ENCODE assay signal across 28 cellular contexts in the genomic region with DNA sequence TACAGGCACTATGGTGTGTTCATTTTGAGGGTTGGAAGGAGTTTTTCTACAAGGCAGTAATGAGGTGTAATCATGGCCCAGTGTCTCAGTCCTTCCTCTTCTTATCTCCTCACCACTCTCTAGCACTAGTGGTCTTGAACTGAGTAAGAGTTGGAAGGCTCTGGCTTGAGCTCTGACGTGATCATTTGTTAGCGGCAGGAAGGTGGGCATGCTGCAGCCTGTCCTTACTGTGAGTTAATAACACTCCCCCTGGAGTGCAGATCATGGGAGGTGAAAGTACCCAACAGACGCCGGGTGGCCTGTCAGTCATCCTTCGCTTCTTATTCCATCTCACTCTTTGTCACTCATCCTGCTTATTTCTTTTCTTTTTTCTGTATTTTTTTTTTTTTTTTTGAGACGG.
A peak's percentile ranks its signal among the peaks of the same experiment; 100 is the strongest.
DNase-seq lines count a peak whose midpoint lies in the region; ATAC-seq, FAIRE-seq and TF ChIP-seq lines count a peak whose summit lies in the region.
"Had no signal": no experiment of that assay in that cellular context is flagged by ENCODE, and none has a peak within 500 bp of the region (broad histone marks: within the 10 kb centered on the region; RNA-seq: fewer than 3 reads in every experiment).

No MANE protein-coding gene starts in this region.

- no peaks in the 10 kb centered on the region for H3K27me3 ChIP-seq in GM23338 (ENCODE audit: insufficient read depth)
- H3K27me3 ChIP-seq in bronchial epithelial cell (ENCODE audit: control insufficient read depth, insufficient read depth, low read length): no peaks in the 10 kb centered on the region
- H3K27me3 ChIP-seq in PC-9 (ENCODE audit: insufficient read depth, low read depth): no peaks in the 10 kb centered on the region
- H3K27me3 ChIP-seq: brain microvascular endothelial cell, gastroesophageal sphincter, tibial nerve had no signal

- FAIRE-seq in bronchial epithelial cell (lab: Jason Lieb, UNC): no peak
- FAIRE-seq: D721Med had no signal

- H3K36me3 ChIP-seq in GM23338 (ENCODE audit: insufficient read depth) (no peaks in the 10 kb centered on the region), bronchial epithelial cell (ENCODE audit: control insufficient read depth, insufficient read depth, low read length) (no peaks in the 10 kb centered on the region), PC-9 (ENCODE audit: low read depth) (no peaks in the 10 kb centered on the region)
- H3K36me3 ChIP-seq: brain microvascular endothelial cell, gastroesophageal sphincter, tibial nerve had no signal

- no peaks in the 10 kb centered on the region for H4K20me1 ChIP-seq in GM23338 (replicated peaks; ENCODE audit: insufficient read depth)
- H4K20me1 ChIP-seq in PC-9 (ENCODE audit: insufficient read depth): no peaks in the 10 kb centered on the region

- H3K9me2 ChIP-seq in GM23338 (ENCODE audit: insufficient read depth): no peaks in the 10 kb centered on the region
- H3K9me2 ChIP-seq in PC-9 (ENCODE audit: insufficient read depth): no peaks in the 10 kb centered on the region

- H3K27ac Mint-ChIP-seq in GM23338: 0 out of 2 replicates have a peak overlapping the region, but pooled peaks have one; percentile 1
- H3K27ac Mint-ChIP-seq: activated CD4-positive, alpha-beta T cell treated with anti-CD3 and anti-CD28 coated beads for 36 hours; activated naive CD4-positive, alpha-beta T cell treated with anti-CD3 and anti-CD28 coated beads, Interleukin-2, amount 50 U/mL, for 24 hours; activated T-helper 2 cell treated with anti-CD3 and anti-CD28 coated beads, Interferon-gamma antibody, Interleukin-2, Interleukin-4, amounts not matched to agents 10 μg/mL and 5 μg/mL and 100 μg/mL, durations not matched to agents 14 hours and 24 hours and 36 hours; B cell; CD4-positive, alpha-beta memory T cell; nephron had no signal

- H3F3A ChIP-seq in GM23338 (replicated peaks; ENCODE audit: low read depth) (no peaks in the 10 kb centered on the region), PC-9 (ENCODE audit: insufficient read depth, low read depth) (no peaks in the 10 kb centered on the region)

- H3K9me3 Mint-ChIP-seq in GM23338: peaks cover 23% of the 10 kb centered on the region

- no peak overlapping the region for H2AFZ ChIP-seq in GM23338
- no peak overlapping the region for H2AFZ ChIP-seq in PC-9

- POLR2A ChIA-PET in PC-9 (lab: Charles Lee; ENCODE audit: unreplicated experiment): no interaction called here

- peaks cover 4% of the 10 kb centered on the region; the same call in 1 of the 2 replicates for H3K9me3 ChIP-seq in PC-9 (ENCODE audit: insufficient read depth, low read depth)
- H3K9me3 ChIP-seq: gastroesophageal sphincter, tibial nerve had no signal

- intact Hi-C loops in PC-9 (cut with micrococcal nuclease; ENCODE audit: unreplicated experiment): no loop called here

- ATAC-seq in GM23338 (no peak), HG02763 (IDR thresholded peaks at IDR 0.05; ENCODE audit: unreplicated experiment) (no peak)
- ATAC-seq: activated CD4-positive, alpha-beta T cell treated with anti-CD3 and anti-CD28 coated beads for 36 hours; gastroesophageal sphincter; left colon; Panc1 had no signal

- DNase-seq in GM23338 (ENCODE audit: low spot score) (no peak), NCI-H1105 treated with DMSO at 0.1 percent for 48 hours (lab: John Stamatoyannopoulos, UW) (peak; percentile 98), NCI-H2227 treated with DMSO at 0.1 percent for 48 hours (lab: John Stamatoyannopoulos, UW) (peak; percentile 27), bronchial epithelial cell (ENCODE audit: low read depth) (peak; percentile 71), PC-9 (no peak)
- no peak for DNase-seq in activated effector memory CD4-positive, alpha-beta T cell treated with anti-CD3 and anti-CD28 coated beads, Interleukin-2, amount 50 U/mL, for 16 hours
- DNase-seq: ACHN; activated CD4-positive, alpha-beta T cell treated with anti-CD3 and anti-CD28 coated beads for 36 hours; amygdala; brain microvascular endothelial cell; CD4-positive, alpha-beta memory T cell; HCEC 1CT; Kasumi-1; left colon; NCI-H1930; NCI-H446 treated with DMSO at 0.1 percent for 48 hours; SHP77 treated with DMSO at 0.1 percent for 48 hours; stimulated activated CD4-positive, alpha-beta T cell treated with anti-CD3 and anti-CD28 coated beads, Interleukin-4, amount 100 ng/mL, for 4 hours; T-helper 2 cell had no signal

- H3K4me2 ChIP-seq in GM23338 (no peak overlapping the region), PC-9 (no peak overlapping the region)

- H3K4me3 ChIP-seq in GM23338 (no peak overlapping the region), bronchial epithelial cell (ENCODE audit: low read depth, low read length) (no peak overlapping the region), PC-9 (no peak overlapping the region)
- H3K4me3 ChIP-seq: gastroesophageal sphincter, tibial nerve had no signal

- H3K79me2 ChIP-seq in GM23338 (replicated peaks; ENCODE audit: insufficient read depth) (no peaks in the 10 kb centered on the region), PC-9 (ENCODE audit: low read depth) (no peaks in the 10 kb centered on the region)

- H3K27ac ChIP-seq in GM23338 (ENCODE audit: low read depth) (no peak overlapping the region), PC-9 (no peak overlapping the region)
- H3K27ac ChIP-seq: brain microvascular endothelial cell, gastroesophageal sphincter, tibial nerve had no signal

- peaks cover 6% of the 10 kb centered on the region for H3K4me1 ChIP-seq in GM23338 (ENCODE audit: insufficient read depth)
- no peaks in the 10 kb centered on the region for H3K4me1 ChIP-seq in PC-9 (replicated peaks; ENCODE audit: insufficient read depth)
- H3K4me1 ChIP-seq: gastroesophageal sphincter, tibial nerve had no signal

- no peaks in the 10 kb centered on the region for H3K27me3 Mint-ChIP-seq in GM23338 (ENCODE audit: insufficient read depth, low read depth, poor library complexity)
- H3K27me3 Mint-ChIP-seq: activated CD4-positive, alpha-beta T cell treated with anti-CD3 and anti-CD28 coated beads for 36 hours; activated naive CD4-positive, alpha-beta T cell treated with anti-CD3 and anti-CD28 coated beads, Interleukin-2, amount 50 U/mL, for 24 hours; B cell; CD4-positive, alpha-beta memory T cell had no signal

- H3K36me3 Mint-ChIP-seq in GM23338 (ENCODE audit: low read depth): peaks cover 26% of the 10 kb centered on the region

- CTCF ChIA-PET in PC-9 (lab: Charles Lee): no interaction called here

- H3K4me3 Mint-ChIP-seq in GM23338: no peak overlapping the region
- H3K4me3 Mint-ChIP-seq: activated CD4-positive, alpha-beta T cell treated with anti-CD3 and anti-CD28 coated beads for 36 hours; activated naive CD4-positive, alpha-beta T cell treated with anti-CD3 and anti-CD28 coated beads, Interleukin-2, amount 50 U/mL, for 24 hours; B cell; CD4-positive, alpha-beta memory T cell; nephron had no signal

- H3K4me1 Mint-ChIP-seq in GM23338: peaks cover 10% of the 10 kb centered on the region
- H3K4me1 Mint-ChIP-seq: activated CD4-positive, alpha-beta T cell treated with anti-CD3 and anti-CD28 coated beads for 36 hours; activated naive CD4-positive, alpha-beta T cell treated with anti-CD3 and anti-CD28 coated beads, Interleukin-2, amount 50 U/mL, for 24 hours; B cell; CD4-positive, alpha-beta memory T cell; nephron had no signal

- TF ChIP-seq CTCF in GM23338 (conservative IDR thresholded peaks at IDR 0.05; ENCODE audit: low read depth in 2 of 2) (no peak), bronchial epithelial cell (IDR thresholded peaks at IDR 0.05; ENCODE audit: insufficient read depth, low read length, severe bottlenecking) (no peak), PC-9 (conservative IDR thresholded peaks at IDR 0.05) (no peak)

- BruUV-seq in PC-9 (replicated peaks; lab: Mats Ljungman, UMichigan): no TSS peak

TF ChIP-seq in GM23338, 12 proteins besides CTCF, POLR2A, EP300 and RAD21 (continues in another document):
- no peak for TF ChIP-seq NANOG (IDR thresholded peaks at IDR 0.05; ENCODE audit: borderline replicate concordance)

Comparison
In these comparisons a context has a peak if more than half of its experiments do, and no peak if none do; other contexts are left out.
1. DNase-seq: peak in NCI-H1105 treated with DMSO at 0.1 percent for 48 hours (single experiment), NCI-H2227 treated with DMSO at 0.1 percent for 48 hours (single experiment) and bronchial epithelial cell (single experiment); none in GM23338 (single experiment), activated effector memory CD4-positive, alpha-beta T cell treated with anti-CD3 and anti-CD28 coated beads, Interleukin-2, amount 50 U/mL, for 16 hours (single experiment) and PC-9 (0 of 2).